14 cellular contexts compared by ENCODE assay signal in the genomic region with DNA sequence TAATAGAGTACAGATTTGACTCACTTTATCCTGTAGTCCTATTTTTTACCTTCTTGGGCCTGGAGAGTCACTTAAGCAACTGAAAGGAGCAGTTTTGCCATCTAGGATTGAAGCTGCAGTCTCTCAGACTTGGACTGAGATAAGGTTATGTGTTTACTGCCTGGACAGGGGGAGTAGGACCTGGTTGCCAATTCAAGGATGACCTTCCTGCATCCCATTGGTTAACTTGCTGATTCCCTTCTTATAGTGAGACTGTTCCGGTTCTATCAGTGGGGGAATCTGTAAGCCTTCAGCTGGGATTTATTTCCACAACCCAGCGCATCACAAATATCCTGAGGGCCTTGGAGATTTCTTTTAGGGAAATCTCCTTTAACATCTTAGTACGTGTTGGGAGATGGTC. TPM values are rescaled to one million over a fixed set of nuclear protein-coding genes. Genes with fewer than 3 reads are reported as not detected.
A peak's percentile ranks its signal among the peaks of the same experiment; 100 is the strongest.
DNase-seq lines count a peak whose midpoint lies in the region; ATAC-seq and TF ChIP-seq lines count a peak whose summit lies in the region.
"Had no signal": no experiment of that assay in that cellular context is flagged by ENCODE, and none has a peak within 500 bp of the region (broad histone marks: within the 10 kb centered on the region; RNA-seq: fewer than 3 reads in every experiment).

No MANE protein-coding gene starts in this region.

- H3K27ac Mint-ChIP-seq in CD14-positive monocyte, result peak overlapping the region in 2 of 7 donors; percentile 3 to 37

- no peak overlapping the region for H3K27ac ChIP-seq in muscle layer of duodenum (ENCODE audit: low read length)
- no peak overlapping the region for H3K27ac ChIP-seq in ascending aorta

- H3K27me3 ChIP-seq in muscle layer of duodenum (ENCODE audit: low read depth, low read length) (no peaks in the 10 kb centered on the region), ascending aorta (no peaks in the 10 kb centered on the region), MG63 (no peaks in the 10 kb centered on the region)
- H3K27me3 ChIP-seq: upper lobe of left lung had no signal

- peaks cover 17 to 40% of the 10 kb centered on the region in 2 donors for H3K4me1 ChIP-seq in muscle layer of duodenum (ENCODE audit: control insufficient read depth in 1 of 2, insufficient read depth in 2 of 2, low read length in 2 of 2)
- peaks cover 12 to 23% of the 10 kb centered on the region in 2 donors for H3K4me1 ChIP-seq in ascending aorta

- H3K9me3 ChIP-seq in muscle layer of duodenum (ENCODE audit: control insufficient read depth in 1 of 2, low read length in 2 of 2) (no peaks in the 10 kb centered on the region), ascending aorta (no peaks in the 10 kb centered on the region), MG63 (no peaks in the 10 kb centered on the region)
- H3K9me3 ChIP-seq: upper lobe of left lung had no signal

- H3K9me3 Mint-ChIP-seq in CD14-positive monocyte, result no peaks in the 10 kb centered on the region

- H3K36me3 ChIP-seq in muscle layer of duodenum (ENCODE audit: control insufficient read depth in 1 of 2, insufficient read depth in 2 of 2, low read length in 2 of 2) (peaks cover 7 to 30% of the 10 kb centered on the region in 2 donors), ascending aorta (peaks cover 15 to 17% of the 10 kb centered on the region in 2 donors), MG63 (peaks cover 42% of the 10 kb centered on the region)

- DNase-seq in AG08395 (ENCODE audit: low spot score) (peak; percentile 23), EL (peak; percentile 17), amniotic epithelial cell (ENCODE audit: low read depth) (peak; percentile 39), ascending aorta (ENCODE audit: low spot score in 2 of 2) (no peak), CD14-positive monocyte (ENCODE audit: low spot score) (no peak), left lobe of liver (ENCODE audit: low spot score) (no peak), MG63 (no peak)
- DNase-seq: cerebellar nuclear complex, hippocampal formation, NCI-H187 treated with DMSO at 0.1 percent for 48 hours, upper lobe of left lung had no signal

- intact Hi-C loops in ascending aorta (cut with DNase I), result no loop called here
- intact Hi-C loops in CD14-positive monocyte (cut with micrococcal nuclease), result no loop called here

- H3K4me3 Mint-ChIP-seq in CD14-positive monocyte, result no peak overlapping the region

- no peak for ATAC-seq in left lobe of liver

- peaks cover 60% of the 10 kb centered on the region for H3K4me1 Mint-ChIP-seq in CD14-positive monocyte

- TF ChIP-seq CTCF in ascending aorta (IDR thresholded peaks at IDR 0.05) (no peak), CD14-positive monocyte (IDR thresholded peaks at IDR 0.05) (no peak)

- H3K36me3 Mint-ChIP-seq in CD14-positive monocyte, result peaks cover 27 to 33% of the 10 kb centered on the region in 2 donors

- no peaks in the 10 kb centered on the region for H3K27me3 Mint-ChIP-seq in CD14-positive monocyte (ENCODE audit: low read depth in 3 of 3)

- H3K4me3 ChIP-seq in muscle layer of duodenum (ENCODE audit: low read depth in 1 of 2, low read length in 2 of 2), result peak overlapping the region; percentile 23 to 36
- H3K4me3 ChIP-seq in ascending aorta, result peak overlapping the region in 1 of 2 donors; percentile 16
- H3K4me3 ChIP-seq in MG63, result no peak overlapping the region

RNA-seq across cellular contexts. Expression of a gene that starts 2.9 kb away (rescaled TPM):
- total RNA-seq in ascending aorta (31.8 TPM), left lobe of liver (18.9 TPM)
- polyA plus RNA-seq in CD14-positive monocyte, result 1 to 10 TPM; 5.3 to 7.3 TPM
- 27.3 and 27.7 TPM in 2 replicates for total RNA-seq in MG63 (2014; rRNA removed; shearing (Covaris generic); ENCODE audit: low replicate concordance)

RNA-seq across cellular contexts. Expression of a gene that starts 3.1 kb away (rescaled TPM):
- total RNA-seq in ascending aorta, result 39.2 TPM
- 10 to 100 TPM; 34.2 to 41.9 TPM for polyA plus RNA-seq in CD14-positive monocyte
- 47.1 TPM for total RNA-seq in left lobe of liver
- total RNA-seq in MG63 (2014; rRNA removed; shearing (Covaris generic); ENCODE audit: low replicate concordance), result 44.6 and 45.2 TPM in 2 replicates

RNA-seq across cellular contexts. Expression of a gene that starts 47.8 kb away (rescaled TPM):
- 10.5 TPM for total RNA-seq in ascending aorta
- 10 to 100 TPM; 40.9 to 54.4 TPM for polyA plus RNA-seq in CD14-positive monocyte
- 21.5 TPM for total RNA-seq in left lobe of liver
- total RNA-seq in MG63 (2014; rRNA removed; shearing (Covaris generic); ENCODE audit: low replicate concordance), result 7.7 and 29.1 TPM in 2 replicates

RNA-seq across cellular contexts. Expression of a gene that starts 55.0 kb away (rescaled TPM):
- total RNA-seq in ascending aorta, result not detected
- not detected for polyA plus RNA-seq in CD14-positive monocyte
- 0.60 TPM for total RNA-seq in left lobe of liver
- not detected in 2 replicates for total RNA-seq in MG63 (2014; rRNA removed; shearing (Covaris generic); ENCODE audit: low replicate concordance)
- total RNA-seq: activated CD8-positive, alpha-beta memory T cell treated with anti-CD3 and anti-CD28 coated beads for 36 hours; myocyte had no signal

Comparison
In these comparisons a context has a peak if more than half of its experiments do, and no peak if none do; other contexts are left out.
1. DNase-seq: peak in AG08395 (single experiment), EL (single experiment) and amniotic epithelial cell (single experiment); none in ascending aorta (0 of 2), CD14-positive monocyte (single experiment), left lobe of liver (single experiment) and MG63 (single experiment).